Comparison of ENCODE assay signal across 11 cellular contexts in the genomic region with DNA sequence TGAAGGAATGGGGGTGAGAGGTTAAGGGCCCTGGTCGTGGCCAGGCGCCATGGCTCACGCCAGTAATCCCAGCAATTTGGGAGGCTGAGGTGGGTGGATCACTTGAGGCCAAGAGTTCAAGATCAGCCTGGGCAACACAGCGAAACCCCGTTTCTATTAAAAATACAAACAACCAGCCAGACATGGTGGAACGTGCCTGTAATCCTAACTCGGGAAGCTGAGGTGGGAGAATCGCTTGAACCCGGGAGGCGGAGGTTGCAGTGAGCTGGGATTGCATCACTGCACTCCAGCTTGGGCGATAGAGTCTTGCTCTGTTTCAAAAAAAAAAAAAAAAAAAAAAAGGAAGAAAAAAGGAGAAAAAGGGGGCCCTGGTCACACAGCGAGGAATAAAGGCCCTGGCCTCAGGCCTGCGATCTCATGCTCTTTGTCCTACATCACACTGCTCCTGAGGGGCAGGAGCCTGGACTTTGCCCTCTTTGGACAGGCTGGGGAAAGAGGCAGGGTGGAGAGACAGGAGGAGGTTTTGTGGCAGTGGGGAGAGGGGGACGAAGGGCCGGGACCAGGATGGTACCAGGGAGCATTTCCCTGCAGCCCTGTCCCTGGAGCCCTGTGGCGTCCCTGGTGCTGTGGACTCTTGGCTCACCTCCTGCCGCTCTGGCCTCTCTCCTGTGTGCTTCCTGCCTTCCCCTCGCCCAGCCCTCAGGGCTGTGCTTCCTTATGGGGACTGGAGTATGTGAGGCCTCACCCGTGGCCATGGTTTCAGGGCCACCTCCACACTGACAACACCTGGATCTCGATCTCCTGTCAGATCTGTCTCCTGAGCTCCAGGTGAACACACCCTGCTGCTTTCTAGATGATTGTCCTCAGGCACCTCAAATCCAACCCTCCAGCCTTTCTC. TPM values are rescaled to one million over a fixed set of nuclear protein-coding genes. Genes with fewer than 3 reads are reported as not detected.
DNase-seq lines count a peak whose midpoint lies in the region; ATAC-seq and TF ChIP-seq lines count a peak whose summit lies in the region.
"Had no signal": no experiment of that assay in that cellular context is flagged by ENCODE, and none has a peak within 500 bp of the region (broad histone marks: within the 10 kb centered on the region; RNA-seq: fewer than 3 reads in every experiment).

No MANE protein-coding gene starts in this region.

- no peak for TF ChIP-seq CTCF in neural crest cell (conservative IDR thresholded peaks at IDR 0.05)

- H3K36me3 Mint-ChIP-seq in neural crest cell (ENCODE audit: low read depth): no peaks in the 10 kb centered on the region
- H3K36me3 Mint-ChIP-seq: natural killer cell had no signal

- no peaks in the 10 kb centered on the region for H3K9me3 Mint-ChIP-seq in neural crest cell
- H3K9me3 Mint-ChIP-seq: natural killer cell had no signal

- no peak overlapping the region for H3K4me3 Mint-ChIP-seq in neural crest cell
- H3K4me3 Mint-ChIP-seq: activated CD8-positive, alpha-beta T cell treated with anti-CD3 and anti-CD28 coated beads, Interleukin-2, amount 10 ng/mL, durations not matched to agents 7 days and 5 days; natural killer cell had no signal

- peak; percentile 45 for ATAC-seq in esophagus mucosa
- ATAC-seq in HG02840 (IDR thresholded peaks at IDR 0.05; ENCODE audit: low FRiP score, unreplicated experiment): no peak
- no peak for ATAC-seq in activated CD4-positive, CD25-positive, alpha-beta regulatory T cell treated with anti-CD3 and anti-CD28 coated beads, Interleukin-2, amount 50 U/mL, for 24 hours
- no peak; the same call in 2 of the 3 replicates for ATAC-seq in SK-N-SH treated with all-trans-retinoic acid at 6 μM for 48 hours
- ATAC-seq: activated CD8-positive, alpha-beta T cell treated with anti-CD3 and anti-CD28 coated beads, Interleukin-2, amount 10 ng/mL, durations not matched to agents 7 days and 5 days; natural killer cell had no signal

- H3K27ac Mint-ChIP-seq in neural crest cell (ENCODE audit: unreplicated experiment): peak overlapping the region; percentile 62
- H3K27ac Mint-ChIP-seq: activated CD8-positive, alpha-beta T cell treated with anti-CD3 and anti-CD28 coated beads, Interleukin-2, amount 10 ng/mL, durations not matched to agents 7 days and 5 days; natural killer cell had no signal

- peaks cover 9% of the 10 kb centered on the region for H3K4me1 Mint-ChIP-seq in neural crest cell

- H3K27me3 Mint-ChIP-seq in neural crest cell (ENCODE audit: low read depth): no peaks in the 10 kb centered on the region

- DNase-seq in CD1c-positive myeloid dendritic cell (ENCODE audit: extremely low spot score) (peak; percentile 48), NOMO-1 (lab: John Stamatoyannopoulos, UW; ENCODE audit: unreplicated experiment in 2 of 2) (peak; percentile 35 to 36), neural crest cell (ENCODE audit: low read depth, low spot score) (no peak)
- no peak for DNase-seq in activated CD4-positive, alpha-beta T cell treated with anti-CD3 and anti-CD28 coated beads for 1 hour
- DNase-seq: activated CD8-positive, alpha-beta T cell treated with anti-CD3 and anti-CD28 coated beads, Interleukin-2, amount 10 ng/mL, durations not matched to agents 7 days and 5 days; BE2C; natural killer cell had no signal

TF ChIP-seq in SK-N-SH treated with all-trans-retinoic acid at 6 μM for 48 hours, 23 proteins besides CTCF, POLR2A, EP300 and RAD21:
- no peak for TF ChIP-seq GLIS3 (CRISPR knock-in tag; IDR thresholded peaks at IDR 0.05)
- no peak for TF ChIP-seq ZNF8 (CRISPR knock-in tag; IDR thresholded peaks at IDR 0.05)
- no peak for TF ChIP-seq ZC3H10 (CRISPR knock-in tag; IDR thresholded peaks at IDR 0.05)
- no peak for TF ChIP-seq ZNF565 (CRISPR knock-in tag; conservative IDR thresholded peaks at IDR 0.05; ENCODE audit: low read depth)
- no peak for TF ChIP-seq RARB (CRISPR knock-in tag; IDR thresholded peaks at IDR 0.05)
- no peak for TF ChIP-seq TOX (CRISPR knock-in tag; IDR thresholded peaks at IDR 0.05; ENCODE audit: borderline replicate concordance)
- TF ChIP-seq ESRRG (CRISPR knock-in tag; IDR thresholded peaks at IDR 0.05): no peak

RNA-seq across cellular contexts. Expression of a gene that starts 19.7 kb away (rescaled TPM):
- total RNA-seq in esophagus mucosa (9.2 TPM), neural crest cell (15.7 and 18.6 TPM in 2 replicates)

RNA-seq across cellular contexts. Expression of a gene that starts 38.0 kb away (rescaled TPM):
- total RNA-seq in esophagus mucosa: 18.4 TPM
- 13.8 and 15.9 TPM in 2 replicates for total RNA-seq in neural crest cell

RNA-seq across cellular contexts. Expression of a gene that starts 47.3 kb away (rescaled TPM):
- total RNA-seq in esophagus mucosa (59.1 TPM), neural crest cell (84.7 and 86.4 TPM in 2 replicates)

RNA-seq across cellular contexts. Expression of a gene that starts 47.6 kb away (rescaled TPM):
- total RNA-seq in esophagus mucosa (20.6 TPM), neural crest cell (57.2 and 59.0 TPM in 2 replicates)

Comparison
In these comparisons a context has a peak if more than half of its experiments do, and no peak if none do; other contexts are left out.
1. DNase-seq: peak in CD1c-positive myeloid dendritic cell (single experiment) and NOMO-1 (2 of 2); none in neural crest cell (single experiment) and activated CD4-positive, alpha-beta T cell treated with anti-CD3 and anti-CD28 coated beads for 1 hour (single experiment).